In the genomic region with DNA sequence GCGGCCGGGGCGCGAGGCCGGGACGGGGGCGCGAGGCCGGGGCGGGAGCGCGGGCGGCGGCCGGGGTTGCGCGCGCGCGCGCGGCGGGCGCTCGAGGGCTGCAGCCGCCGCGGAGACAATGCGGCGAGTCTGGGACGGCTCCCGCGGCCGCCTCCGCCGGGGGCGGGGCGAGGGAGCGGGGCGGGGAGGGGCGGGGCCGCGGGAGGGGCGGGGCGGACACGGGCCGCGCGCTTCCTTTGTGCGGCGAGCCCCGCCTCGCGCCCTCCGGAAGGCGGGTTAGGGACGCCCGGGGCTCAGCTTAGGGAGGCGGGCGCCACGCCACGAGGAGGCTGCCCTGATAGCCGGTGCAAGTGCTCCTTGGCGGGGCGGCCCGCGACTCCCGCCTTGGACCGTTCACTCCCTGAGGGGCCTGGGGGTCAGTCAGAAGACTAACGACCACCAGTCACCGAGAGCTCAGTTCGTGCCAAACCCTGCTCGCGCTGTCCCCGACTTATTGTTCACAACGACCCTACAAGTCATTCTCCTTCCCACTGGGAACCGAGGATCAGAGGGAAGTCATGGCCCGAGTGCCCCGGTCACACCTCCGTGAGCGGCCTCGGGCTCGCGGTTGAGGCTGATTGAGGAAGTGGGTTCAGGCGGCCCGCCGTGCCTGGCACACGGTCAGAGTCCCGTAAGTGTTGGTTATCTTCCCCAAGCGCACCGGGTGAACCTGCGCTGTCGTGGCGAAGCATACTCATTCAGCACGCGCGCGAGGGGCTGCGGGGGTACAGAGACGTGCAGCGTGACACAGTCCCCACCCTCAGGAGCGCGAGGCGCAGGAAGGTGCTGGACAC, we compare ENCODE assay signal across 8 cellular contexts. TPM values are rescaled to one million over a fixed set of nuclear protein-coding genes. Genes with fewer than 3 reads are reported as not detected.
DNase-seq lines count a peak whose midpoint lies in the region; ATAC-seq and TF ChIP-seq lines count a peak whose summit lies in the region.

No MANE protein-coding gene starts in this region.

- H3K4me2 ChIP-seq in fibroblast of lung (ENCODE audit: extremely low read depth, insufficient read depth, low read length): peak overlapping the region; percentile 98

- peak overlapping the region; percentile 84 for H3K9ac ChIP-seq in fibroblast of lung (ENCODE audit: insufficient read depth, low read length)

- H3K4me1 ChIP-seq in Peyer's patch (peaks cover 0 to 35% (median 2%) of the 10 kb centered on the region in 4 donors), fibroblast of lung (ENCODE audit: control insufficient read depth, extremely low read depth, insufficient read depth, low read length) (peaks cover 16% of the 10 kb centered on the region)
- H3K4me1 ChIP-seq in naive thymus-derived CD4-positive, alpha-beta T cell (ENCODE audit: control insufficient read depth in 2 of 2, insufficient read depth in 2 of 2, low read length in 2 of 2): peaks cover 23 to 25% of the 10 kb centered on the region in 2 donors

- DNase-seq in DMS53 (lab: John Stamatoyannopoulos, UW): peak; percentile 96
- peak; percentile 82 to 93 (median 91) for DNase-seq in Peyer's patch
- DNase-seq in activated T-helper 1 cell treated with anti-CD3 and anti-CD28 coated beads, Interleukin-12 subunit alpha, Interleukin-12 subunit beta, Interleukin-2, Interleukin-4 antibody, amounts not matched to agents 30 ng/mL and 10 ng/mL and 1 ng/mL, durations not matched to agents 14 hours and 24 hours and 36 hours (ENCODE audit: low spot score): peak; percentile 80
- DNase-seq in fibroblast of lung (ENCODE audit: low read depth in 2 of 2): peak; percentile 73 to 77
- DNase-seq in naive thymus-derived CD4-positive, alpha-beta T cell: peak; percentile 64 to 85 (median 73)

- TF ChIP-seq CTCF in Peyer's patch (IDR thresholded peaks at IDR 0.05): no peak
- no peak for TF ChIP-seq CTCF in fibroblast of lung (conservative IDR thresholded peaks at IDR 0.05 in 1 of 2, IDR thresholded peaks at IDR 0.05 in 1 of 2; ENCODE audit: low read depth in 1 of 2, low read length in 2 of 2)

- POLR2A ChIA-PET in naive thymus-derived CD4-positive, alpha-beta T cell (lab: Charles Lee): interaction anchor here (0.9 to 2.0 kb wide), 4 partner anchors 10 to 54 kb away, joined by 3 to 7 read pairs (median 4); no protein-coding TSS in a partner anchor

- H3K79me2 ChIP-seq in fibroblast of lung (ENCODE audit: control insufficient read depth, insufficient read depth, low read length): peaks cover 47% of the 10 kb centered on the region

- peak overlapping the region; percentile 94 to 98 (median 95) for H3K4me3 Mint-ChIP-seq in IgD-negative memory B cell
- H3K4me3 Mint-ChIP-seq in activated T-helper 1 cell treated with anti-CD3 and anti-CD28 coated beads, Interleukin-12 subunit alpha, Interleukin-12 subunit beta, Interleukin-2, Interleukin-4 antibody, amounts not matched to agents 30 ng/mL and 10 ng/mL and 1 ng/mL, durations not matched to agents 14 hours and 24 hours and 36 hours: peak overlapping the region; percentile 92
- H3K4me3 Mint-ChIP-seq in naive thymus-derived CD4-positive, alpha-beta T cell: peak overlapping the region; percentile 89 to 95 (median 92)
- H3K4me3 Mint-ChIP-seq in stimulated activated memory B cell treated with anti-CD40 and anti-IgM and Interleukin-4, amounts not matched to agents 10 μg/mL and 1 μg/mL and 100 μg/mL, for 72 hours: peak overlapping the region; percentile 92

- peak overlapping the region; percentile 77 to 96 (median 91) for H3K27ac Mint-ChIP-seq in IgD-negative memory B cell
- H3K27ac Mint-ChIP-seq in activated T-helper 1 cell treated with anti-CD3 and anti-CD28 coated beads, Interleukin-12 subunit alpha, Interleukin-12 subunit beta, Interleukin-2, Interleukin-4 antibody, amounts not matched to agents 30 ng/mL and 10 ng/mL and 1 ng/mL, durations not matched to agents 14 hours and 24 hours and 36 hours: peak overlapping the region; percentile 91
- peak overlapping the region; percentile 54 to 91 (median 88) for H3K27ac Mint-ChIP-seq in naive thymus-derived CD4-positive, alpha-beta T cell
- H3K27ac Mint-ChIP-seq in stimulated activated memory B cell treated with anti-CD40 and anti-IgM and Interleukin-4, amounts not matched to agents 10 μg/mL and 1 μg/mL and 100 μg/mL, for 72 hours: peak overlapping the region; percentile 89

- CTCF ChIA-PET in naive thymus-derived CD4-positive, alpha-beta T cell (lab: Charles Lee): no interaction called here

- ATAC-seq in GM21576 (IDR thresholded peaks at IDR 0.05; ENCODE audit: unreplicated experiment): peak; percentile 56
- peak; percentile 93 for ATAC-seq in naive thymus-derived CD4-positive, alpha-beta T cell
- ATAC-seq in stimulated activated memory B cell treated with anti-CD40 and anti-IgM and Interleukin-4, amounts not matched to agents 10 μg/mL and 1 μg/mL and 100 μg/mL, for 72 hours: peak; percentile 92

- H3K36me3 ChIP-seq in Peyer's patch (no peaks in the 10 kb centered on the region), fibroblast of lung (ENCODE audit: control insufficient read depth, insufficient read depth, low read length) (peaks cover 2% of the 10 kb centered on the region)
- no peaks in the 10 kb centered on the region for H3K36me3 ChIP-seq in naive thymus-derived CD4-positive, alpha-beta T cell (ENCODE audit: control insufficient read depth in 2 of 3, insufficient read depth in 3 of 3, low read length in 3 of 3)

- H2AFZ ChIP-seq in fibroblast of lung (ENCODE audit: low read length): peak overlapping the region; percentile 77

- peak overlapping the region; percentile 79 to 99 (median 88) for H3K4me3 ChIP-seq in Peyer's patch
- H3K4me3 ChIP-seq in fibroblast of lung (replicated peaks in 1 of 4; ENCODE audit: control extremely low read depth in 1 of 4, insufficient read depth in 1 of 4, low read depth in 3 of 4, low read length in 4 of 4): peak overlapping the region; percentile 50 to 84 (median 63)
- H3K4me3 ChIP-seq in naive thymus-derived CD4-positive, alpha-beta T cell (ENCODE audit: low read length): peak overlapping the region; percentile 96

- no peaks in the 10 kb centered on the region for H3K27me3 Mint-ChIP-seq in IgD-negative memory B cell
- H3K27me3 Mint-ChIP-seq in activated T-helper 1 cell treated with anti-CD3 and anti-CD28 coated beads, Interleukin-12 subunit alpha, Interleukin-12 subunit beta, Interleukin-2, Interleukin-4 antibody, amounts not matched to agents 30 ng/mL and 10 ng/mL and 1 ng/mL, durations not matched to agents 14 hours and 24 hours and 36 hours (ENCODE audit: insufficient read depth): peaks cover under 1% of the 10 kb centered on the region
- peaks cover 0 to 7% (median 0%) of the 10 kb centered on the region in 5 donors for H3K27me3 Mint-ChIP-seq in naive thymus-derived CD4-positive, alpha-beta T cell
- H3K27me3 Mint-ChIP-seq in stimulated activated memory B cell treated with anti-CD40 and anti-IgM and Interleukin-4, amounts not matched to agents 10 μg/mL and 1 μg/mL and 100 μg/mL, for 72 hours: no peaks in the 10 kb centered on the region

- intact Hi-C loops in activated T-helper 1 cell treated with anti-CD3 and anti-CD28 coated beads, Interleukin-12 subunit alpha, Interleukin-12 subunit beta, Interleukin-2, Interleukin-4 antibody, amounts not matched to agents 30 ng/mL and 10 ng/mL and 1 ng/mL, durations not matched to agents 14 hours and 24 hours and 36 hours (cut with micrococcal nuclease): loop anchor here (1.0 to 2.0 kb wide), 7 partner anchors 17 to 223 kb away; partner anchors contain the start of genes PHC2, TRIM62, ZNF362 and ZSCAN20
- intact Hi-C loops in naive thymus-derived CD4-positive, alpha-beta T cell (cut with micrococcal nuclease): loop anchor here (1.0 to 5.0 kb wide), 15 partner anchors 17 to 699 kb away; partner anchors contain the start of genes ZNF362 (in 2 of the 2), ZSCAN20 (in 2 of the 2), AZIN2 (in 1 of the 2) and PHC2 (in 1 of the 2)

- H3K27ac ChIP-seq in Peyer's patch: peak overlapping the region; percentile 84 to 100 (median 91)
- peak overlapping the region; percentile 81 for H3K27ac ChIP-seq in fibroblast of lung (ENCODE audit: insufficient read depth, low read length)
- H3K27ac ChIP-seq in naive thymus-derived CD4-positive, alpha-beta T cell (ENCODE audit: low read depth, low read length): peak overlapping the region; percentile 69

- TF ChIP-seq POLR2A in Peyer's patch (IDR thresholded peaks at IDR 0.05): peak; percentile 64 to 65

- no peaks in the 10 kb centered on the region for H4K20me1 ChIP-seq in fibroblast of lung (ENCODE audit: control insufficient read depth, extremely low read depth, insufficient read depth, low read length)

- peaks cover 18 to 32% (median 22%) of the 10 kb centered on the region in 3 donors for H3K4me1 Mint-ChIP-seq in IgD-negative memory B cell
- peaks cover 42% of the 10 kb centered on the region for H3K4me1 Mint-ChIP-seq in activated T-helper 1 cell treated with anti-CD3 and anti-CD28 coated beads, Interleukin-12 subunit alpha, Interleukin-12 subunit beta, Interleukin-2, Interleukin-4 antibody, amounts not matched to agents 30 ng/mL and 10 ng/mL and 1 ng/mL, durations not matched to agents 14 hours and 24 hours and 36 hours (ENCODE audit: low read depth)
- H3K4me1 Mint-ChIP-seq in naive thymus-derived CD4-positive, alpha-beta T cell: peaks cover 32 to 51% (median 46%) of the 10 kb centered on the region in 7 donors
- peaks cover 41% of the 10 kb centered on the region for H3K4me1 Mint-ChIP-seq in stimulated activated memory B cell treated with anti-CD40 and anti-IgM and Interleukin-4, amounts not matched to agents 10 μg/mL and 1 μg/mL and 100 μg/mL, for 72 hours

- H3K27me3 ChIP-seq in Peyer's patch (no peaks in the 10 kb centered on the region), fibroblast of lung (ENCODE audit: control insufficient read depth, insufficient read depth, low read length) (no peaks in the 10 kb centered on the region)
- H3K27me3 ChIP-seq in naive thymus-derived CD4-positive, alpha-beta T cell (ENCODE audit: control insufficient read depth in 2 of 2, insufficient read depth in 2 of 2, low read length in 2 of 2): no peaks in the 10 kb centered on the region

- H3K9me3 Mint-ChIP-seq in IgD-negative memory B cell: no peaks in the 10 kb centered on the region
- no peaks in the 10 kb centered on the region for H3K9me3 Mint-ChIP-seq in activated T-helper 1 cell treated with anti-CD3 and anti-CD28 coated beads, Interleukin-12 subunit alpha, Interleukin-12 subunit beta, Interleukin-2, Interleukin-4 antibody, amounts not matched to agents 30 ng/mL and 10 ng/mL and 1 ng/mL, durations not matched to agents 14 hours and 24 hours and 36 hours
- H3K9me3 Mint-ChIP-seq in naive thymus-derived CD4-positive, alpha-beta T cell: no peaks in the 10 kb centered on the region
- H3K9me3 Mint-ChIP-seq in stimulated activated memory B cell treated with anti-CD40 and anti-IgM and Interleukin-4, amounts not matched to agents 10 μg/mL and 1 μg/mL and 100 μg/mL, for 72 hours: no peaks in the 10 kb centered on the region

- H3K9me3 ChIP-seq in Peyer's patch: no peaks in the 10 kb centered on the region
- no peaks in the 10 kb centered on the region for H3K9me3 ChIP-seq in fibroblast of lung (ENCODE audit: control insufficient read depth, insufficient read depth, low read depth, low read length)
- no peaks in the 10 kb centered on the region for H3K9me3 ChIP-seq in naive thymus-derived CD4-positive, alpha-beta T cell (ENCODE audit: control insufficient read depth in 2 of 3, low read length in 3 of 3)

- H3K36me3 Mint-ChIP-seq in IgD-negative memory B cell: no peaks in the 10 kb centered on the region
- peaks cover 17% of the 10 kb centered on the region for H3K36me3 Mint-ChIP-seq in activated T-helper 1 cell treated with anti-CD3 and anti-CD28 coated beads, Interleukin-12 subunit alpha, Interleukin-12 subunit beta, Interleukin-2, Interleukin-4 antibody, amounts not matched to agents 30 ng/mL and 10 ng/mL and 1 ng/mL, durations not matched to agents 14 hours and 24 hours and 36 hours (ENCODE audit: low read depth)
- H3K36me3 Mint-ChIP-seq in naive thymus-derived CD4-positive, alpha-beta T cell: peaks cover 0 to 13% (median 0%) of the 10 kb centered on the region in 5 donors
- H3K36me3 Mint-ChIP-seq in stimulated activated memory B cell treated with anti-CD40 and anti-IgM and Interleukin-4, amounts not matched to agents 10 μg/mL and 1 μg/mL and 100 μg/mL, for 72 hours: peaks cover 11% of the 10 kb centered on the region

RNA-seq across cellular contexts. Expression of gene A3GALT2, which starts 29.1 kb away (rescaled TPM):
- polyA plus RNA-seq in IgD-negative memory B cell (not detected), fibroblast of lung (not detected in 2 replicates)
- total RNA-seq in Peyer's patch (not detected), fibroblast of lung (not detected in 2 replicates)
- total RNA-seq in activated T-helper 1 cell treated with anti-CD3 and anti-CD28 coated beads, Interleukin-12 subunit alpha, Interleukin-12 subunit beta, Interleukin-2, Interleukin-4 antibody, amounts not matched to agents 30 ng/mL and 10 ng/mL and 1 ng/mL, durations not matched to agents 14 hours and 24 hours and 36 hours: not detected in 2 replicates
- not detected in 2 replicates for polyA plus RNA-seq in fibroblast of lung (2012)
- polyA minus RNA-seq in fibroblast of lung (ENCODE audit: low replicate concordance): not detected in 2 replicates
- total RNA-seq in naive thymus-derived CD4-positive, alpha-beta T cell: not detected
- polyA plus RNA-seq in naive thymus-derived CD4-positive, alpha-beta T cell: not detected

Comparison
In these comparisons a context has a peak if more than half of its experiments do, and no peak if none do; other contexts are left out.
1. Peak in every context shown above with its lines: DNase-seq, ATAC-seq, H3K4me3 ChIP-seq and H3K27ac ChIP-seq.